In the genomic region with DNA sequence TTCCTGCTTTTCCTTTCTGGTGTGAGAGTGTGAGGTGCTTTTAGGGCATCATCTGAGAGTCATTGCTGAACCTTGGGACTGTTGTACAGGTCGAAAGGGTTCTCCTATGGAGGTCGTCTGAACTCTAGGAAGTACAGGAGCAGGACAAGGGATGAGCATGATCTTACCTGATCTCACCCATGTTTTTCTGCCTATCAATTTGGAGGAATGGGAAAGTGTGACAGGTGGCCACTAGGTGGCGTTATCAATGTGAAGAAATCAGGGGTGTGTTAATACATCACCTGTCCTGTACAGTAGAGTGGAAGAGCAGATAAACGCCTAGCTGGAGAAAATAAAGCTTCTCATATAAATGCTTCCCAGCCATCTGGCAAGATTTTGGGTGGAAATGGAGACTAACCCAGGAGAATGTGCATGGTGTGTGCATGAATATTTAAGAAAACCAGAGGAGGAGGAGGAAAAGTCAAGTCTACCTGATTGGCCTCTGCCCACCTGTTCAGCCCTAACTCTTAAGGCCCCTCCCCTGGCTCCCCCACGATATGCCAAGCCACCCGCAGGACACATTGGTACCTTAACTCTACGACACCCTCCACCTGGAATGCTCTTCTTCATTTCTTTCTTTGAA, we compare ENCODE assay signal across 1 cellular context.
TF ChIP-seq lines count a peak whose summit lies in the region.

No MANE protein-coding gene starts in this region.

TF ChIP-seq in HepG2, 621 proteins besides CTCF, POLR2A, EP300 and RAD21 (continued from another document):
- TF ChIP-seq ATF6 (CRISPR knock-in tag; conservative IDR thresholded peaks at IDR 0.05) (no peak), ZNF292 (CRISPR knock-in tag; IDR thresholded peaks at IDR 0.05; ENCODE audit: borderline replicate concordance, low read depth) (no peak), ZNF619 (CRISPR knock-in tag; IDR thresholded peaks at IDR 0.05) (no peak), TIGD3 (CRISPR knock-in tag; IDR thresholded peaks at IDR 0.05; ENCODE audit: borderline replicate concordance) (no peak)
